Comparison of ENCODE assay signal across 25 cellular contexts in genomic region chr5:171453988-171454387, GRCh38. TPM values are rescaled to one million over a fixed set of nuclear protein-coding genes. Genes with fewer than 3 reads are reported as not detected.
DNase-seq lines count a peak whose midpoint lies in the region; ATAC-seq, FAIRE-seq and TF ChIP-seq lines count a peak whose summit lies in the region.
"Had no signal": no experiment of that assay in that cellular context is flagged by ENCODE, and none has a peak within 500 bp of the region (broad histone marks: within the 10 kb centered on the region; RNA-seq: fewer than 3 reads in every experiment).

No MANE protein-coding gene starts in this region.

- TF ChIP-seq RAD21 in A549 (conservative IDR thresholded peaks at IDR 0.05 in 1 of 2, IDR thresholded peaks at IDR 0.05 in 1 of 2) = no peak

- TF ChIP-seq EP300 in A549 (IDR thresholded peaks at IDR 0.05) = no peak

- CTCF ChIA-PET in A549 (lab: Yijun Ruan, JAX) = interaction anchor here (0.9 to 1.5 kb wide), 5 partner anchors 31 to 454 kb away, joined by 3 to 6 read pairs (median 3); partner anchors contain the start of gene FGF18

- no peak overlapping the region for H3K9ac ChIP-seq in kidney (ENCODE audit: low read length in 2 of 2)
- H3K9ac ChIP-seq: BLaER1 had no signal

- FAIRE-seq in A549 (lab: Jason Lieb, UNC) = no peak
- no peak for FAIRE-seq in kidney (lab: Jason Lieb, UNC)
- FAIRE-seq: GM12878, GM12892, GM18507 had no signal

- H3K4me1 ChIP-seq in cardiac muscle cell (ENCODE audit: low read depth) = peaks cover 14% of the 10 kb centered on the region
- H3K4me1 ChIP-seq in A549 = no peaks in the 10 kb centered on the region
- H3K4me1 ChIP-seq in kidney (ENCODE audit: control insufficient read depth in 1 of 2, insufficient read depth in 1 of 2, low read depth in 1 of 2, low read length in 2 of 2) = peaks cover 0 to 2% of the 10 kb centered on the region in 2 donors
- H3K4me1 ChIP-seq: BE2C, BLaER1 had no signal

- TF ChIP-seq POLR2A in A549 (IDR thresholded peaks at IDR 0.05; ENCODE audit: low read length) = no peak

- H3K4me3 ChIP-seq in cardiac muscle cell (no peak overlapping the region), A549 (no peak overlapping the region), kidney (ENCODE audit: low read length in 2 of 2) (no peak overlapping the region)
- H3K4me3 ChIP-seq: BLaER1, GM12878 had no signal

- 97% methylated on average over 2 of the region's 2 CpGs for WGBS in A549 (ENCODE audit: missing lambda C conversion rate)

- POLR2A ChIA-PET in A549 (lab: Yijun Ruan, JAX) = no interaction called here

- intact Hi-C loops in Right ventricle myocardium inferior (cut with DNase I) (no loop called here), kidney (cut with DNase I) (no loop called here)

- H3K9me3 ChIP-seq in cardiac muscle cell (ENCODE audit: low read depth) (no peaks in the 10 kb centered on the region), A549 (no peaks in the 10 kb centered on the region), kidney (ENCODE audit: control insufficient read depth in 1 of 2, low read length in 2 of 2) (no peaks in the 10 kb centered on the region)
- H3K9me3 ChIP-seq: BE2C, BLaER1 had no signal

- peaks cover 20% of the 10 kb centered on the region for H3K36me3 ChIP-seq in cardiac muscle cell
- no peaks in the 10 kb centered on the region for H3K36me3 ChIP-seq in kidney (ENCODE audit: control insufficient read depth in 1 of 2, insufficient read depth in 2 of 2, low read length in 2 of 2)
- H3K36me3 ChIP-seq: BE2C, BLaER1 had no signal

- DNase-seq in cardiac muscle cell (ENCODE audit: low read depth in 1 of 2, low spot score in 1 of 2) (no peak), Right ventricle myocardium inferior (ENCODE audit: missing footprints) (no peak), A549 (ENCODE audit: low read depth in 1 of 2, low spot score in 1 of 2) (no peak), kidney (peak; percentile 19)
- DNase-seq: ACHN; BE2C; C1 segment of cervical spinal cord; CD4-positive, alpha-beta memory T cell; CD4-positive, CD25-positive, alpha-beta regulatory T cell; COR-L47; DMS 273 treated with DMSO at 0.1 percent for 48 hours; DMS153; DMS53; DMS79; DND-41; EL; GDM1 had no signal

- no peak for TF ChIP-seq CTCF in cardiac muscle cell (IDR thresholded peaks at IDR 0.05; ENCODE audit: low read depth, low read length)
- TF ChIP-seq CTCF in A549 (IDR thresholded peaks at IDR 0.05) = no peak
- no peak for TF ChIP-seq CTCF in kidney (IDR thresholded peaks at IDR 0.05; ENCODE audit: borderline replicate concordance, extremely low read depth, insufficient read depth)

- no peak overlapping the region for H3K4me2 ChIP-seq in A549
- H3K4me2 ChIP-seq: BLaER1 had no signal

- H3K27ac ChIP-seq in cardiac muscle cell = peak overlapping the region; percentile 80
- H3K27ac ChIP-seq in A549 = no peak overlapping the region
- H3K27ac ChIP-seq in kidney (ENCODE audit: low read depth in 2 of 2, low read length in 2 of 2) = no peak overlapping the region
- H3K27ac ChIP-seq: 22Rv1, BLaER1 had no signal

- ATAC-seq in Right ventricle myocardium inferior = no peak
- ATAC-seq in A549 = no peak
- ATAC-seq in HG03457 (IDR thresholded peaks at IDR 0.05; ENCODE audit: unreplicated experiment) = no peak
- ATAC-seq: GM12878 had no signal

- H3K27me3 ChIP-seq in cardiac muscle cell = no peaks in the 10 kb centered on the region
- H3K27me3 ChIP-seq: BE2C had no signal

TF ChIP-seq in A549, 52 proteins besides CTCF, POLR2A, EP300 and RAD21:
- TF ChIP-seq CEBPB (IDR thresholded peaks at IDR 0.05) (no peak), ZFP36 (IDR thresholded peaks at IDR 0.05; ENCODE audit: borderline replicate concordance, partially characterized antibody) (peak; percentile 28)

RNA-seq across cellular contexts. Expression of gene FGF18, which starts 34.5 kb away (rescaled TPM):
- total RNA-seq in cardiac muscle cell (50.3 and 58.5 TPM in 2 replicates), Right ventricle myocardium inferior (10.1 TPM), kidney (1.8 TPM)
- polyA plus RNA-seq in cardiac muscle cell (81.9 and 85.1 TPM in 2 replicates), A549 (2011; rRNA removed) (0.11 and 0.16 TPM in 2 replicates), A549 (2017; fragmentation: RNase III; extraction: RNeasy Plus Mini Kit Qiagen cat#74134 plus additional on column Dnase treatment) (0.09 to 0.34 TPM (median 0.18 TPM) in 3 replicates), kidney (ENCODE audit: insufficient read depth, low read depth, low replicate concordance) (0.39 TPM)
- polyA plus RNA-seq in A549 (2012; cell fraction: cytosol; rRNA removed) = 0.17 and 0.19 TPM in 2 replicates
- polyA plus RNA-seq in A549 (2012; cell fraction: nucleus; rRNA removed) = 0.41 and 0.86 TPM in 2 replicates
- not detected in 2 replicates for polyA minus RNA-seq in A549 (2011; rRNA and poly(A)+ RNA removed)
- polyA plus RNA-seq: CD14-positive monocyte; CD8-positive, alpha-beta memory T cell had no signal
